ENCODE assay signal across 9 cellular contexts in the genomic region with DNA sequence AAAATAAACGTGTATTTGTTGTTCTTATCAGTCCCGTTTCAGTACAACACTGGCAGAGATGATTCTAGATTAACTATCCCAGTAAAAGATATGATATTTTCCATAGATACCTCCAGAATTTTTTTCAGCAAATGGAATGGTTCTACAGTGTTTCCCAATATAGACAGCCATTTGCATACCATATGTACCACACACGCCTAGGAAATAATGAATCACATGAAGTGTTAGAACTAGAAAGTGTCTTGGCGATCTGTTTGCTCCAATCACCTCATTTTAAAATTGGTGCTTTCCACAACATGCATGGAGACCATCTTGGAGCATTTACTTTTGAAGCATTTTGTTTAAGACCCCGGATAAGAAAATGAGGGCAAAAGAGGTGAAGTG. TPM values are rescaled to one million over a fixed set of nuclear protein-coding genes. Genes with fewer than 3 reads are reported as not detected.
DNase-seq lines count a peak whose midpoint lies in the region; ATAC-seq and TF ChIP-seq lines count a peak whose summit lies in the region.
"Had no signal": no experiment of that assay in that cellular context is flagged by ENCODE, and none has a peak within 500 bp of the region (broad histone marks: within the 10 kb centered on the region; RNA-seq: fewer than 3 reads in every experiment).

No MANE protein-coding gene starts in this region.

- TF ChIP-seq CTCF in WTC11 (IDR thresholded peaks at IDR 0.05) (no peak), stomach (IDR thresholded peaks at IDR 0.05) (no peak)

- no peak overlapping the region for H3K9ac ChIP-seq in iPS-18a (ENCODE audit: low read length)

- no peak for DNase-seq in T-helper 1 cell
- no peak for DNase-seq in WTC11 (ENCODE audit: low spot score)
- DNase-seq in stomach: no peak
- DNase-seq in dermis blood vessel endothelial cell: no peak
- DNase-seq in OCI-M2 (lab: John Stamatoyannopoulos, UW; ENCODE audit: unreplicated experiment): no peak

- CTCF ChIA-PET in WTC11 (lab: Charles Lee): interaction anchor here (1.9 kb wide), 1 partner anchor 8 kb away, joined by 7 read pairs; the partner anchor contains the start of gene VPS13C

- intact Hi-C loops in stomach (cut with DNase I; ENCODE audit: low total_unique reads): no loop called here

- no peak for TF ChIP-seq POLR2A in stomach (IDR thresholded peaks at IDR 0.05)

- H3K4me1 ChIP-seq in iPS-18a (ENCODE audit: control insufficient read depth, low read depth, low read length): peaks cover 11% of the 10 kb centered on the region
- peaks cover 15 to 50% (median 40%) of the 10 kb centered on the region in 4 donors for H3K4me1 ChIP-seq in stomach

- ATAC-seq in WTC11 (no peak), GM18873 (IDR thresholded peaks at IDR 0.05; ENCODE audit: low FRiP score, unreplicated experiment) (no peak)

- H3K4me3 ChIP-seq in iPS-18a (ENCODE audit: low read length) (peak overlapping the region; percentile 33), stomach (peak overlapping the region; percentile 58 to 76 (median 62))

- POLR2A ChIA-PET in WTC11 (lab: Charles Lee): interaction anchor here (0.7 kb wide), 1 partner anchor 8 kb away, joined by 3 read pairs; no protein-coding TSS in a partner anchor

- H3K27me3 ChIP-seq in iPS-18a (ENCODE audit: control insufficient read depth, insufficient read depth, low read length): peaks cover 65% of the 10 kb centered on the region
- peaks cover 0 to 34% (median 0%) of the 10 kb centered on the region in 3 donors for H3K27me3 ChIP-seq in stomach

- H3K27ac ChIP-seq in iPS-18a (ENCODE audit: low read length) (no peak overlapping the region), stomach (peak overlapping the region; percentile 74 to 96 (median 87))
- H3K27ac ChIP-seq: C4-2B had no signal

- peaks cover 3% of the 10 kb centered on the region for H3K36me3 Mint-ChIP-seq in T-helper 1 cell treated with Interleukin-12 subunit alpha and Interleukin-12 subunit beta and Interleukin-4 antibody, amounts not matched to agents 30 μg/mL and 1 μg/mL, for 36 hours (ENCODE audit: low read depth)
- no peaks in the 10 kb centered on the region for H3K36me3 Mint-ChIP-seq in WTC11

- H3K9me3 ChIP-seq in iPS-18a (ENCODE audit: control insufficient read depth, low read depth, low read length): no peaks in the 10 kb centered on the region
- no peaks in the 10 kb centered on the region for H3K9me3 ChIP-seq in stomach

- peaks cover 15% of the 10 kb centered on the region for H3K4me1 Mint-ChIP-seq in T-helper 1 cell treated with Interleukin-12 subunit alpha and Interleukin-12 subunit beta and Interleukin-4 antibody, amounts not matched to agents 30 μg/mL and 1 μg/mL, for 36 hours (ENCODE audit: low read depth)
- H3K4me1 Mint-ChIP-seq in WTC11: peaks cover 16% of the 10 kb centered on the region

- no peak for TF ChIP-seq EP300 in stomach (IDR thresholded peaks at IDR 0.05)

- WGBS in stomach, 5 donors: 31 to 39% (median 37%) methylated on average over 5 of the region's 5 CpGs

- H3K27ac Mint-ChIP-seq in T-helper 1 cell treated with Interleukin-12 subunit alpha and Interleukin-12 subunit beta and Interleukin-4 antibody, amounts not matched to agents 30 μg/mL and 1 μg/mL, for 36 hours: no peak overlapping the region
- no peak overlapping the region for H3K27ac Mint-ChIP-seq in WTC11

- no peaks in the 10 kb centered on the region for H3K9me3 Mint-ChIP-seq in T-helper 1 cell treated with Interleukin-12 subunit alpha and Interleukin-12 subunit beta and Interleukin-4 antibody, amounts not matched to agents 30 μg/mL and 1 μg/mL, for 36 hours
- H3K9me3 Mint-ChIP-seq in WTC11: no peaks in the 10 kb centered on the region

- H3K36me3 ChIP-seq in iPS-18a (ENCODE audit: control insufficient read depth, low read depth, low read length): no peaks in the 10 kb centered on the region
- no peaks in the 10 kb centered on the region for H3K36me3 ChIP-seq in stomach

- peak overlapping the region; percentile 72 for H3K4me3 Mint-ChIP-seq in T-helper 1 cell treated with Interleukin-12 subunit alpha and Interleukin-12 subunit beta and Interleukin-4 antibody, amounts not matched to agents 30 μg/mL and 1 μg/mL, for 36 hours
- H3K4me3 Mint-ChIP-seq in WTC11: peak overlapping the region; percentile 61

- peaks cover 61% of the 10 kb centered on the region for H3K27me3 Mint-ChIP-seq in T-helper 1 cell treated with Interleukin-12 subunit alpha and Interleukin-12 subunit beta and Interleukin-4 antibody, amounts not matched to agents 30 μg/mL and 1 μg/mL, for 36 hours (ENCODE audit: low read depth)
- H3K27me3 Mint-ChIP-seq in WTC11 (ENCODE audit: low read depth): peaks cover 56% of the 10 kb centered on the region

TF ChIP-seq in WTC11, 78 proteins besides CTCF, POLR2A, EP300 and RAD21:
- TF ChIP-seq, protein P1, sequence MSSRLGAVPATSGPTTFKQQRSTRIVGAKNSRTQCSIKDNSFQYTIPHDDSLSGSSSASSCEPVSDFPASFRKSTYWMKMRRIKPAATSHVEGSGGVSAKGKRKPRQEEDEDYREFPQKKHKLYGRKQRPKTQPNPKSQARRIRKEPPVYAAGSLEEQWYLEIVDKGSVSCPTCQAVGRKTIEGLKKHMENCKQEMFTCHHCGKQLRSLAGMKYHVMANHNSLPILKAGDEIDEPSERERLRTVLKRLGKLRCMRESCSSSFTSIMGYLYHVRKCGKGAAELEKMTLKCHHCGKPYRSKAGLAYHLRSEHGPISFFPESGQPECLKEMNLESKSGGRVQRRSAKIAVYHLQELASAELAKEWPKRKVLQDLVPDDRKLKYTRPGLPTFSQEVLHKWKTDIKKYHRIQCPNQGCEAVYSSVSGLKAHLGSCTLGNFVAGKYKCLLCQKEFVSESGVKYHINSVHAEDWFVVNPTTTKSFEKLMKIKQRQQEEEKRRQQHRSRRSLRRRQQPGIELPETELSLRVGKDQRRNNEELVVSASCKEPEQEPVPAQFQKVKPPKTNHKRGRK (CRISPR knock-in tag; IDR thresholded peaks at IDR 0.05; ENCODE audit: borderline replicate concordance): no peak
- TF ChIP-seq FOXK1 (CRISPR knock-in tag; IDR thresholded peaks at IDR 0.05): no peak
- TF ChIP-seq GTF2I (CRISPR knock-in tag; conservative IDR thresholded peaks at IDR 0.05): no peak
- no peak for TF ChIP-seq ZMAT4 (CRISPR knock-in tag; IDR thresholded peaks at IDR 0.05)
- TF ChIP-seq ZNF396 (CRISPR knock-in tag; IDR thresholded peaks at IDR 0.05; ENCODE audit: borderline replicate concordance): no peak
- TF ChIP-seq NR2C2 (CRISPR knock-in tag; IDR thresholded peaks at IDR 0.05): no peak
- TF ChIP-seq PRDM15 (CRISPR knock-in tag; IDR thresholded peaks at IDR 0.05): no peak
- TF ChIP-seq TEAD4 (CRISPR knock-in tag; IDR thresholded peaks at IDR 0.05): no peak
- TF ChIP-seq, protein P2, sequence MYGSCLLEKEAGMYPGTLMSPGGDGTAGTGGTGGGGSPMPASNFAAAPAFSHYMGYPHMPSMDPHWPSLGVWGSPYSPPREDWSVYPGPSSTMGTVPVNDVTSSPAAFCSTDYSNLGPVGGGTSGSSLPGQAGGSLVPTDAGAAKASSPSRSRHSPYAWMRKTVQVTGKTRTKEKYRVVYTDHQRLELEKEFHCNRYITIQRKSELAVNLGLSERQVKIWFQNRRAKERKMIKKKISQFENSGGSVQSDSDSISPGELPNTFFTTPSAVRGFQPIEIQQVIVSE (CRISPR knock-in tag; IDR thresholded peaks at IDR 0.05; ENCODE audit: borderline replicate concordance): no peak
- no peak for TF ChIP-seq CBFB (CRISPR knock-in tag; IDR thresholded peaks at IDR 0.05; ENCODE audit: low read depth)
TF ChIP-seq in WTC11: peak in this region for 0.

RNA-seq across cellular contexts. Expression of gene C2CD4A, which starts 2.0 kb away (rescaled TPM):
- total RNA-seq in WTC11 (2021): 0.32 to 0.42 TPM (median 0.41 TPM) in 3 replicates
- 1 to 10 TPM in 2 of 5 donors, under 1 TPM in 1, not detected in 2; 0.29 to 3.0 (median 2.9) TPM for total RNA-seq in stomach
- polyA plus RNA-seq in stomach: 1 to 10 TPM in 1 of 3 donors, under 1 TPM in 2; 0.31 to 2.6 (median 0.98) TPM
- 1.5 and 2.7 TPM in 2 replicates for total RNA-seq in dermis blood vessel endothelial cell

RNA-seq across cellular contexts. Expression of gene VPS13C, which starts 8.5 kb away (rescaled TPM):
- total RNA-seq in WTC11 (2021) (20.9 to 23.5 TPM (median 21.6 TPM) in 3 replicates), stomach (100 to 1,000 TPM in 4 of 5 donors, 10 to 100 TPM in 1; 58.3 to 207 (median 125) TPM), dermis blood vessel endothelial cell (132 and 135 TPM in 2 replicates)
- 10 to 100 TPM in 1 of 3 donors, 1 to 10 TPM in 2; 5.4 to 11.0 (median 8.1) TPM for polyA plus RNA-seq in stomach
